In the genomic region with DNA sequence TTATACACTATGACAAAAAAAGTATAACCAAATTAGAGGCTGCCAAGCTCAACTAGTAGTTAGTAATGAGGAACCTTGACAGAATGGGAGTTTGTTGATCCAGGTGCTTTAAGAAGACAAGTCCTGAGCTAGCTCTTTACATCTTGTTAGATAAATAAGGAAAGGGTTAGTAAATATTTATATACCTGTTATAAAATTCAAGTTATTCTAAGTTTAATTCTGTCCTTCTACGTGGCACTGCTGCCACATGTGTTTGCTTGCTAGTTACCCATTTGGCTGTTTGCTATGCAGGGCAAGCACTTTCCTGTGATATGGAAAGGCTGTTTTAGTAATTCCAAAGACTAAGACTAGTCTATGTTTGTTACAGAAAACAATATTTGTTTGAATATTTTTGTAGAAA, we compare ENCODE assay signal across 17 cellular contexts.
A peak's percentile ranks its signal among the peaks of the same experiment; 100 is the strongest.
DNase-seq lines count a peak whose midpoint lies in the region; ATAC-seq and TF ChIP-seq lines count a peak whose summit lies in the region.
"Had no signal": no experiment of that assay in that cellular context is flagged by ENCODE, and none has a peak within 500 bp of the region (broad histone marks: within the 10 kb centered on the region; RNA-seq: fewer than 3 reads in every experiment).

No MANE protein-coding gene starts in this region.

- intact Hi-C loops in left colon (cut with DNase I, micrococcal nuclease) (no loop called here), prostate gland (cut with DNase I) (no loop called here)

- DNase-seq in LNCaP clone FGC (ENCODE audit: low read depth) (peak; percentile 82), left colon (peak in 1 of 2 donors; percentile 14), prostate gland (ENCODE audit: low spot score) (peak; percentile 28), BE2C (no peak)
- DNase-seq: 8988T; Caco-2; CD4-positive, CD25-positive, alpha-beta regulatory T cell; CD8-positive, alpha-beta T cell; DMS153; DND-41; GM23248; H7; HCEC 1CT had no signal

- H3K4me3 ChIP-seq in LNCaP clone FGC (ENCODE audit: low read depth, low read length) (no peak overlapping the region), prostate gland (no peak overlapping the region), BE2C (ENCODE audit: low read depth, low read length) (no peak overlapping the region)
- H3K4me3 ChIP-seq: BLaER1, GM23248 had no signal

- no peak for TF ChIP-seq POLR2A in prostate gland (IDR thresholded peaks at IDR 0.05)

- no peaks in the 10 kb centered on the region for H3K27me3 ChIP-seq in prostate gland (replicated peaks; ENCODE audit: insufficient read depth)
- no peaks in the 10 kb centered on the region for H3K27me3 ChIP-seq in BE2C
- H3K27me3 ChIP-seq: BLaER1 had no signal

- TF ChIP-seq CTCF in 22Rv1 (IDR thresholded peaks at IDR 0.05) = no peak
- TF ChIP-seq CTCF in LNCaP clone FGC (IDR thresholded peaks at IDR 0.05; ENCODE audit: control insufficient read depth, extremely low read depth, insufficient read depth) = peak; percentile 18; the same call in 1 of the 2 replicates
- TF ChIP-seq CTCF in prostate gland (IDR thresholded peaks at IDR 0.05) = no peak
- no peak for TF ChIP-seq CTCF in BE2C (IDR thresholded peaks at IDR 0.05; ENCODE audit: low read depth, low read length)

- H3K36me3 ChIP-seq in prostate gland (no peaks in the 10 kb centered on the region), BE2C (no peaks in the 10 kb centered on the region)
- H3K36me3 ChIP-seq: BLaER1 had no signal

- H3K4me1 ChIP-seq in prostate gland (replicated peaks) (peaks cover 3% of the 10 kb centered on the region), BE2C (no peaks in the 10 kb centered on the region)

- peak overlapping the region; percentile 15; the same call in 1 of the 2 replicates for H3K27ac ChIP-seq in 22Rv1
- no peak overlapping the region for H3K27ac ChIP-seq in prostate gland
- H3K27ac ChIP-seq: BLaER1, GM23248 had no signal

- WGBS in prostate gland = 42% methylated on average over 1 of the region's 1 CpG

- peak; percentile 81 for ATAC-seq in left colon
- no peak for ATAC-seq in GM18907 (IDR thresholded peaks at IDR 0.05; ENCODE audit: unreplicated experiment)
- no peak for ATAC-seq in HG03045 (IDR thresholded peaks at IDR 0.05; ENCODE audit: unreplicated experiment)
- ATAC-seq: CD8-positive, alpha-beta T cell had no signal

- H3K9me3 ChIP-seq in prostate gland (no peaks in the 10 kb centered on the region), BE2C (no peaks in the 10 kb centered on the region)
- H3K9me3 ChIP-seq: BLaER1 had no signal
